Comparison of ENCODE assay signal across 10 cellular contexts in genomic region chr17:79420318-79421243, GRCh38.
A peak's percentile ranks its signal among the peaks of the same experiment; 100 is the strongest.
DNase-seq lines count a peak whose midpoint lies in the region; ATAC-seq, FAIRE-seq and TF ChIP-seq lines count a peak whose summit lies in the region.
"Had no signal": no experiment of that assay in that cellular context is flagged by ENCODE, and none has a peak within 500 bp of the region (broad histone marks: within the 10 kb centered on the region; RNA-seq: fewer than 3 reads in every experiment).

No MANE protein-coding gene starts in this region.

- H3K27me3 ChIP-seq in brain microvascular endothelial cell (replicated peaks) (no peaks in the 10 kb centered on the region), right lobe of liver (no peaks in the 10 kb centered on the region)

- no peaks in the 10 kb centered on the region for H3K4me1 ChIP-seq in right lobe of liver

- H3K9me3 ChIP-seq in right lobe of liver: no peaks in the 10 kb centered on the region

- H3K36me3 ChIP-seq in brain microvascular endothelial cell (replicated peaks) (no peaks in the 10 kb centered on the region), right lobe of liver (no peaks in the 10 kb centered on the region)

- peak; percentile 18 for DNase-seq in AG10803 (ENCODE audit: low read depth)
- peak; percentile 35 for DNase-seq in HEK293T (ENCODE audit: extremely low spot score)
- peak; percentile 28 for DNase-seq in brain microvascular endothelial cell
- DNase-seq in putamen (ENCODE audit: low spot score): peak; percentile 24
- DNase-seq in GM12892 (ENCODE audit: insufficient read length): no peak
- no peak for DNase-seq in cerebellum (ENCODE audit: low spot score)
- no peak for DNase-seq in foreskin melanocyte
- DNase-seq in right lobe of liver: no peak
- DNase-seq: NCI-H526 treated with DMSO at 0.1 percent for 48 hours had no signal

- in situ Hi-C loops in brain microvascular endothelial cell (cut with HindIII; ENCODE audit: low pct_ligation_motif_present, low sequenced_read_pairs): no loop called here

- POLR2A ChIA-PET in HEK293T (lab: Yijun Ruan, JAX): no interaction called here

- no peak for ATAC-seq in right lobe of liver

- no peak overlapping the region for H3K27ac ChIP-seq in brain microvascular endothelial cell
- no peak overlapping the region for H3K27ac ChIP-seq in right lobe of liver
- H3K27ac ChIP-seq: VCaP had no signal

- 8% methylated on average over 2 of the region's 19 CpGs for WGBS in right lobe of liver (ENCODE audit: insufficient coverage, low coverage, low lambda C conversion rate, missing lambda C conversion rate)

- no peak for FAIRE-seq in GM12892 (lab: Jason Lieb, UNC)

- H3K4me3 ChIP-seq in AG10803 (ENCODE audit: low read length): no peak overlapping the region
- no peak overlapping the region for H3K4me3 ChIP-seq in brain microvascular endothelial cell (ENCODE audit: low read depth, low read length)
- no peak overlapping the region for H3K4me3 ChIP-seq in right lobe of liver

- CTCF ChIA-PET in HEK293T (lab: Yijun Ruan, JAX): no interaction called here

- TF ChIP-seq CTCF in AG10803 (conservative IDR thresholded peaks at IDR 0.05; ENCODE audit: low read length) (no peak), brain microvascular endothelial cell (IDR thresholded peaks at IDR 0.05; ENCODE audit: low read depth, low read length, missing control alignments) (no peak), right lobe of liver (IDR thresholded peaks at IDR 0.05) (no peak)

- TF ChIP-seq POLR2A in GM12892 (IDR thresholded peaks at IDR 0.05; ENCODE audit: low read depth, low read length) (no peak), right lobe of liver (IDR thresholded peaks at IDR 0.05) (no peak)

- intact Hi-C loops in right lobe of liver (cut with DNase I): no loop called here

TF ChIP-seq in HEK293T, 16 proteins besides CTCF, POLR2A, EP300 and RAD21:
- TF ChIP-seq CTBP1 (IDR thresholded peaks at IDR 0.05; ENCODE audit: borderline replicate concordance) (no peak), ELF4 (IDR thresholded peaks at IDR 0.05) (no peak)
TF ChIP-seq in HEK293T: peak in this region for 0.

Comparison
In these comparisons a context has a peak if more than half of its experiments do, and no peak if none do; other contexts are left out.
1. DNase-seq: peak in AG10803 (single experiment), HEK293T (single experiment), brain microvascular endothelial cell (single experiment) and putamen (single experiment); none in GM12892 (single experiment), cerebellum (single experiment), foreskin melanocyte (single experiment) and right lobe of liver (0 of 3).